Comparison of ENCODE assay signal across 35 cellular contexts in genomic region chr7:51927738-51928137, GRCh38.
"Had no signal": no experiment of that assay in that cellular context is flagged by ENCODE, and none has a peak within 500 bp of the region (broad histone marks: within the 10 kb centered on the region; RNA-seq: fewer than 3 reads in every experiment).

No MANE protein-coding gene starts in this region.

- DNase-seq: activated CD4-positive, alpha-beta memory T cell treated with anti-CD3 and anti-CD28 coated beads, Interleukin-2, amount 10 ng/mL, durations not matched to agents 7 days and 5 days; activated CD4-positive, alpha-beta T cell treated with anti-CD3 and anti-CD28 coated beads for 1 hour; activated CD4-positive, alpha-beta T cell treated with anti-CD3 and anti-CD28 coated beads for 48 hours; activated CD4-positive, CD25-positive, alpha-beta regulatory T cell; activated CD8-positive, alpha-beta memory T cell treated with anti-CD3 and anti-CD28 coated beads for 24 hours; activated CD8-positive, alpha-beta memory T cell treated with anti-CD3 and anti-CD28 coated beads, Interleukin-2, amount 10 ng/mL, durations not matched to agents 7 days and 5 days; activated CD8-positive, alpha-beta memory T cell treated with anti-CD3 and anti-CD28 coated beads, Interleukin-2, amount 50 U/mL, for 48 hours; activated effector memory CD4-positive, alpha-beta T cell treated with anti-CD3 and anti-CD28 coated beads, Interleukin-2, amount 50 U/mL, for 16 hours; activated naive CD4-positive, alpha-beta T cell; activated naive CD4-positive, alpha-beta T cell treated with anti-CD3 and anti-CD28 coated beads, Interleukin-2, amount 50 U/mL, for 16 hours; activated naive CD8-positive, alpha-beta T cell treated with anti-CD3 and anti-CD28 coated beads for 36 hours; activated T-cell treated with anti-CD3 and anti-CD28 coated beads, Interleukin-2, amount 50 U/mL, for 48 hours; amniotic stem cell; aorta; brain microvascular endothelial cell; NCI-H1092 treated with DMSO at 0.1 percent for 48 hours; NCI-H1417; NCI-H146; NCI-H187; NCI-H2029 treated with DMSO at 0.1 percent for 48 hours; NCI-H2107; NCI-H226; NCI-H446 treated with DMSO at 0.1 percent for 48 hours; NCI-H524 treated with DMSO at 0.1 percent for 48 hours; SHP77; SJCRH30; SK-N-SH; T-cell; T-helper 17 cell; T-helper 9 cell had no signal

- H3K4me2 ChIP-seq: SK-N-SH had no signal

- H3K27ac Mint-ChIP-seq: activated CD4-positive, alpha-beta memory T cell treated with anti-CD3 and anti-CD28 coated beads, Interleukin-2, amount 10 ng/mL, durations not matched to agents 7 days and 5 days; activated CD8-positive, alpha-beta memory T cell treated with anti-CD3 and anti-CD28 coated beads, Interleukin-2, amount 10 ng/mL, durations not matched to agents 7 days and 5 days; activated naive CD8-positive, alpha-beta T cell treated with anti-CD3 and anti-CD28 coated beads for 36 hours; T-cell; T-helper 17 cell had no signal

- H3K36me3 Mint-ChIP-seq: activated CD8-positive, alpha-beta memory T cell treated with anti-CD3 and anti-CD28 coated beads, Interleukin-2, amount 10 ng/mL, durations not matched to agents 7 days and 5 days; T-cell had no signal

- H3K27ac ChIP-seq: brain microvascular endothelial cell, cardiac muscle cell, SJCRH30, VCaP had no signal

- H3K4me1 ChIP-seq: SJCRH30 had no signal

- H3K9ac ChIP-seq: SK-N-SH had no signal

- ATAC-seq: activated CD8-positive, alpha-beta memory T cell treated with anti-CD3 and anti-CD28 coated beads, Interleukin-2, amount 10 ng/mL, durations not matched to agents 7 days and 5 days; K562; Panc1; T-cell; T-helper 17 cell had no signal

- H3K27me3 Mint-ChIP-seq: activated CD4-positive, alpha-beta memory T cell treated with anti-CD3 and anti-CD28 coated beads, Interleukin-2, amount 10 ng/mL, durations not matched to agents 7 days and 5 days; activated CD8-positive, alpha-beta memory T cell treated with anti-CD3 and anti-CD28 coated beads, Interleukin-2, amount 10 ng/mL, durations not matched to agents 7 days and 5 days; activated naive CD8-positive, alpha-beta T cell treated with anti-CD3 and anti-CD28 coated beads for 36 hours; central memory CD8-positive, alpha-beta T cell; T-cell; T-helper 17 cell had no signal

- H3K4me1 Mint-ChIP-seq: activated CD4-positive, alpha-beta memory T cell treated with anti-CD3 and anti-CD28 coated beads, Interleukin-2, amount 10 ng/mL, durations not matched to agents 7 days and 5 days; activated CD8-positive, alpha-beta memory T cell treated with anti-CD3 and anti-CD28 coated beads, Interleukin-2, amount 10 ng/mL, durations not matched to agents 7 days and 5 days; activated naive CD8-positive, alpha-beta T cell treated with anti-CD3 and anti-CD28 coated beads for 36 hours; central memory CD8-positive, alpha-beta T cell; T-cell; T-helper 17 cell had no signal

- H3K9me3 ChIP-seq: SJCRH30, SK-N-SH had no signal

- H3K27me3 ChIP-seq: brain microvascular endothelial cell, cardiac muscle cell, SJCRH30 had no signal

- H3K4me3 ChIP-seq: cardiac muscle cell, K562, SJCRH30 had no signal

- H3K4me3 Mint-ChIP-seq: activated CD4-positive, alpha-beta memory T cell treated with anti-CD3 and anti-CD28 coated beads, Interleukin-2, amount 10 ng/mL, durations not matched to agents 7 days and 5 days; activated CD8-positive, alpha-beta memory T cell treated with anti-CD3 and anti-CD28 coated beads, Interleukin-2, amount 10 ng/mL, durations not matched to agents 7 days and 5 days; activated naive CD8-positive, alpha-beta T cell treated with anti-CD3 and anti-CD28 coated beads for 36 hours; central memory CD8-positive, alpha-beta T cell; T-cell; T-helper 17 cell had no signal

- H3K36me3 ChIP-seq: brain microvascular endothelial cell, cardiac muscle cell, SJCRH30 had no signal
